16 cellular contexts compared by ENCODE assay signal in genomic region chr18:13288509-13289138, GRCh38.
DNase-seq lines count a peak whose midpoint lies in the region; ATAC-seq and TF ChIP-seq lines count a peak whose summit lies in the region.
"Had no signal": no experiment of that assay in that cellular context is flagged by ENCODE, and none has a peak within 500 bp of the region (broad histone marks: within the 10 kb centered on the region; RNA-seq: fewer than 3 reads in every experiment).

No MANE protein-coding gene starts in this region.

- no peak for TF ChIP-seq CTCF in GM23338 (conservative IDR thresholded peaks at IDR 0.05; ENCODE audit: low read depth in 2 of 2)

- H3K27ac ChIP-seq in GM23338 (ENCODE audit: low read depth): no peak overlapping the region
- H3K27ac ChIP-seq: ascending aorta, neutrophil had no signal

- H3K27me3 ChIP-seq in GM23338 (ENCODE audit: insufficient read depth): no peaks in the 10 kb centered on the region
- H3K27me3 ChIP-seq: ascending aorta, neutrophil had no signal

- ATAC-seq in HG02852 (IDR thresholded peaks at IDR 0.05; ENCODE audit: unreplicated experiment) (peak; percentile 67), GM23338 (no peak), HG03025 (IDR thresholded peaks at IDR 0.05; ENCODE audit: low FRiP score, unreplicated experiment) (no peak)
- ATAC-seq: PC-3 had no signal

- H3K4me3 Mint-ChIP-seq in GM23338: no peak overlapping the region
- H3K4me3 Mint-ChIP-seq: stimulated activated naive B cell treated with anti-CD40 and anti-IgM and Interleukin-4, amounts not matched to agents 10 μg/mL and 1 μg/mL and 100 μg/mL, for 72 hours had no signal

- no peaks in the 10 kb centered on the region for H3K36me3 ChIP-seq in GM23338 (ENCODE audit: insufficient read depth)
- H3K36me3 ChIP-seq: ascending aorta, neutrophil had no signal

- H3K4me1 Mint-ChIP-seq in GM23338: no peaks in the 10 kb centered on the region
- H3K4me1 Mint-ChIP-seq: stimulated activated naive B cell treated with anti-CD40 and anti-IgM and Interleukin-4, amounts not matched to agents 10 μg/mL and 1 μg/mL and 100 μg/mL, for 72 hours had no signal

- H3K27me3 Mint-ChIP-seq in GM23338 (ENCODE audit: insufficient read depth, low read depth, poor library complexity): peaks cover 6% of the 10 kb centered on the region

- no peaks in the 10 kb centered on the region for H3F3A ChIP-seq in GM23338 (replicated peaks; ENCODE audit: low read depth)

- H3K9me3 Mint-ChIP-seq in GM23338: no peaks in the 10 kb centered on the region
- H3K9me3 Mint-ChIP-seq: stimulated activated naive B cell treated with anti-CD40 and anti-IgM and Interleukin-4, amounts not matched to agents 10 μg/mL and 1 μg/mL and 100 μg/mL, for 72 hours had no signal

- H4K20me1 ChIP-seq in GM23338 (replicated peaks; ENCODE audit: insufficient read depth): no peaks in the 10 kb centered on the region

- H3K9me2 ChIP-seq in GM23338 (ENCODE audit: insufficient read depth): no peaks in the 10 kb centered on the region

- no peak overlapping the region for H3K27ac Mint-ChIP-seq in GM23338

- no peak overlapping the region for H3K4me2 ChIP-seq in GM23338

- DNase-seq in activated CD4-positive, alpha-beta T cell treated with anti-CD3 and anti-CD28 coated beads for 48 hours: peak; percentile 57
- DNase-seq in activated CD4-positive, alpha-beta T cell treated with anti-CD3 and anti-CD28 coated beads, Interleukin-2, amount 50 U/mL, for 1 hour: no peak
- peak; percentile 72 to 77 for DNase-seq in activated T-cell treated with anti-CD3 and anti-CD28 coated beads, Interleukin-2, amount 50 U/mL, for 48 hours
- DNase-seq in stimulated activated CD8-positive, alpha-beta memory T cell treated with anti-CD3 and anti-CD28 coated beads, Interleukin-15, amount 100 ng/mL, for 48 hours (ENCODE audit: low read depth in 2 of 2): peak; percentile 47 to 55
- DNase-seq in GM23338 (ENCODE audit: low spot score) (no peak), foreskin melanocyte (no peak)
- DNase-seq: NCI-H2029; NCI-H526 treated with DMSO at 0.1 percent for 48 hours; PC-3; stimulated activated CD4-positive, alpha-beta T cell treated with anti-CD3 and anti-CD28 coated beads, Interleukin-4, amount 100 ng/mL, for 4 hours; stimulated activated naive B cell treated with anti-CD40 and anti-IgM and Interleukin-4, amounts not matched to agents 10 μg/mL and 1 μg/mL and 100 μg/mL, for 72 hours had no signal

- H3K36me3 Mint-ChIP-seq in GM23338 (ENCODE audit: low read depth): no peaks in the 10 kb centered on the region
- H3K36me3 Mint-ChIP-seq: stimulated activated naive B cell treated with anti-CD40 and anti-IgM and Interleukin-4, amounts not matched to agents 10 μg/mL and 1 μg/mL and 100 μg/mL, for 72 hours had no signal

- H3K4me3 ChIP-seq in GM23338: no peak overlapping the region
- H3K4me3 ChIP-seq: ascending aorta, coronary artery had no signal

- no peak overlapping the region for H2AFZ ChIP-seq in GM23338

- no peaks in the 10 kb centered on the region for H3K4me1 ChIP-seq in GM23338 (ENCODE audit: insufficient read depth)

- no peaks in the 10 kb centered on the region for H3K79me2 ChIP-seq in GM23338 (replicated peaks; ENCODE audit: insufficient read depth)

TF ChIP-seq in GM23338, 12 proteins besides CTCF, POLR2A, EP300 and RAD21 (continues in another document):
- TF ChIP-seq EZH2 (IDR thresholded peaks at IDR 0.05; ENCODE audit: low read depth, unreplicated experiment): no peak
- TF ChIP-seq POLR2AphosphoS5 (IDR thresholded peaks at IDR 0.05; ENCODE audit: low read depth): no peak
- no peak for TF ChIP-seq CREB1 (CRISPR knock-in tag; IDR thresholded peaks at IDR 0.05; ENCODE audit: low read depth)
- TF ChIP-seq NANOG (IDR thresholded peaks at IDR 0.05; ENCODE audit: borderline replicate concordance): no peak
- no peak for TF ChIP-seq EZH2phosphoT487 (IDR thresholded peaks at IDR 0.05; ENCODE audit: unreplicated experiment)
- no peak for TF ChIP-seq ZNF114 (CRISPR knock-in tag; IDR thresholded peaks at IDR 0.05)
- TF ChIP-seq ZNF331 (CRISPR knock-in tag; IDR thresholded peaks at IDR 0.05; ENCODE audit: low read depth): no peak
- TF ChIP-seq ETS1 (IDR thresholded peaks at IDR 0.05): no peak
- TF ChIP-seq STAT1 (IDR thresholded peaks at IDR 0.05; ENCODE audit: unreplicated experiment): no peak
- TF ChIP-seq JUNB (IDR thresholded peaks at IDR 0.05; ENCODE audit: unreplicated experiment): no peak
- TF ChIP-seq, protein P1, sequence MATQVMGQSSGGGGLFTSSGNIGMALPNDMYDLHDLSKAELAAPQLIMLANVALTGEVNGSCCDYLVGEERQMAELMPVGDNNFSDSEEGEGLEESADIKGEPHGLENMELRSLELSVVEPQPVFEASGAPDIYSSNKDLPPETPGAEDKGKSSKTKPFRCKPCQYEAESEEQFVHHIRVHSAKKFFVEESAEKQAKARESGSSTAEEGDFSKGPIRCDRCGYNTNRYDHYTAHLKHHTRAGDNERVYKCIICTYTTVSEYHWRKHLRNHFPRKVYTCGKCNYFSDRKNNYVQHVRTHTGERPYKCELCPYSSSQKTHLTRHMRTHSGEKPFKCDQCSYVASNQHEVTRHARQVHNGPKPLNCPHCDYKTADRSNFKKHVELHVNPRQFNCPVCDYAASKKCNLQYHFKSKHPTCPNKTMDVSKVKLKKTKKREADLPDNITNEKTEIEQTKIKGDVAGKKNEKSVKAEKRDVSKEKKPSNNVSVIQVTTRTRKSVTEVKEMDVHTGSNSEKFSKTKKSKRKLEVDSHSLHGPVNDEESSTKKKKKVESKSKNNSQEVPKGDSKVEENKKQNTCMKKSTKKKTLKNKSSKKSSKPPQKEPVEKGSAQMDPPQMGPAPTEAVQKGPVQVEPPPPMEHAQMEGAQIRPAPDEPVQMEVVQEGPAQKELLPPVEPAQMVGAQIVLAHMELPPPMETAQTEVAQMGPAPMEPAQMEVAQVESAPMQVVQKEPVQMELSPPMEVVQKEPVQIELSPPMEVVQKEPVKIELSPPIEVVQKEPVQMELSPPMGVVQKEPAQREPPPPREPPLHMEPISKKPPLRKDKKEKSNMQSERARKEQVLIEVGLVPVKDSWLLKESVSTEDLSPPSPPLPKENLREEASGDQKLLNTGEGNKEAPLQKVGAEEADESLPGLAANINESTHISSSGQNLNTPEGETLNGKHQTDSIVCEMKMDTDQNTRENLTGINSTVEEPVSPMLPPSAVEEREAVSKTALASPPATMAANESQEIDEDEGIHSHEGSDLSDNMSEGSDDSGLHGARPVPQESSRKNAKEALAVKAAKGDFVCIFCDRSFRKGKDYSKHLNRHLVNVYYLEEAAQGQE (IDR thresholded peaks at IDR 0.05; ENCODE audit: unreplicated experiment): no peak

Comparison
In these comparisons a context has a peak if more than half of its experiments do, and no peak if none do; other contexts are left out.
1. DNase-seq: peak in activated CD4-positive, alpha-beta T cell treated with anti-CD3 and anti-CD28 coated beads for 48 hours (single experiment), activated T-cell treated with anti-CD3 and anti-CD28 coated beads, Interleukin-2, amount 50 U/mL, for 48 hours (2 of 2) and stimulated activated CD8-positive, alpha-beta memory T cell treated with anti-CD3 and anti-CD28 coated beads, Interleukin-15, amount 100 ng/mL, for 48 hours (2 of 2); none in activated CD4-positive, alpha-beta T cell treated with anti-CD3 and anti-CD28 coated beads, Interleukin-2, amount 50 U/mL, for 1 hour (single experiment), GM23338 (single experiment) and foreskin melanocyte (single experiment).